1 cellular context compared by ENCODE assay signal in the genomic region with DNA sequence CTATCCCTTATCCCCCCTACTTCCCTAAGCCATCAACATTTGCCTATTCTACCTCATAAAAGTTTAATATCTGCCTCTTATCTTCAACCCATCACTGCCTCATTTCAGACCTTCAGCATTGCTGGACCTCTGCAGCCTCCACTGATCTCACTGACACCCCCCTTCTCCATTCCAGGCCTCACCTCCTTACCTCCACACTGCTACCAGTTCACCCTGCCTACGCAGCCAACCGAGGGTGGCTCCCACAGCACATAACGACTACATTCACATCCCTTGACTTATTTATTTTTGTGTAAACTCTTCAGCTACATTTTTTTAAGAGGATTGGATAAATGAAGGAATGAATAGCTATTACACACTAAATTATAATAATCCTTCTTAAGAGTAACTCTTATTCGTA.
TF ChIP-seq lines count a peak whose summit lies in the region.

No MANE protein-coding gene starts in this region.

TF ChIP-seq in GM23338, 12 proteins besides CTCF, POLR2A, EP300 and RAD21 (continued from another document):
- TF ChIP-seq, protein P1, sequence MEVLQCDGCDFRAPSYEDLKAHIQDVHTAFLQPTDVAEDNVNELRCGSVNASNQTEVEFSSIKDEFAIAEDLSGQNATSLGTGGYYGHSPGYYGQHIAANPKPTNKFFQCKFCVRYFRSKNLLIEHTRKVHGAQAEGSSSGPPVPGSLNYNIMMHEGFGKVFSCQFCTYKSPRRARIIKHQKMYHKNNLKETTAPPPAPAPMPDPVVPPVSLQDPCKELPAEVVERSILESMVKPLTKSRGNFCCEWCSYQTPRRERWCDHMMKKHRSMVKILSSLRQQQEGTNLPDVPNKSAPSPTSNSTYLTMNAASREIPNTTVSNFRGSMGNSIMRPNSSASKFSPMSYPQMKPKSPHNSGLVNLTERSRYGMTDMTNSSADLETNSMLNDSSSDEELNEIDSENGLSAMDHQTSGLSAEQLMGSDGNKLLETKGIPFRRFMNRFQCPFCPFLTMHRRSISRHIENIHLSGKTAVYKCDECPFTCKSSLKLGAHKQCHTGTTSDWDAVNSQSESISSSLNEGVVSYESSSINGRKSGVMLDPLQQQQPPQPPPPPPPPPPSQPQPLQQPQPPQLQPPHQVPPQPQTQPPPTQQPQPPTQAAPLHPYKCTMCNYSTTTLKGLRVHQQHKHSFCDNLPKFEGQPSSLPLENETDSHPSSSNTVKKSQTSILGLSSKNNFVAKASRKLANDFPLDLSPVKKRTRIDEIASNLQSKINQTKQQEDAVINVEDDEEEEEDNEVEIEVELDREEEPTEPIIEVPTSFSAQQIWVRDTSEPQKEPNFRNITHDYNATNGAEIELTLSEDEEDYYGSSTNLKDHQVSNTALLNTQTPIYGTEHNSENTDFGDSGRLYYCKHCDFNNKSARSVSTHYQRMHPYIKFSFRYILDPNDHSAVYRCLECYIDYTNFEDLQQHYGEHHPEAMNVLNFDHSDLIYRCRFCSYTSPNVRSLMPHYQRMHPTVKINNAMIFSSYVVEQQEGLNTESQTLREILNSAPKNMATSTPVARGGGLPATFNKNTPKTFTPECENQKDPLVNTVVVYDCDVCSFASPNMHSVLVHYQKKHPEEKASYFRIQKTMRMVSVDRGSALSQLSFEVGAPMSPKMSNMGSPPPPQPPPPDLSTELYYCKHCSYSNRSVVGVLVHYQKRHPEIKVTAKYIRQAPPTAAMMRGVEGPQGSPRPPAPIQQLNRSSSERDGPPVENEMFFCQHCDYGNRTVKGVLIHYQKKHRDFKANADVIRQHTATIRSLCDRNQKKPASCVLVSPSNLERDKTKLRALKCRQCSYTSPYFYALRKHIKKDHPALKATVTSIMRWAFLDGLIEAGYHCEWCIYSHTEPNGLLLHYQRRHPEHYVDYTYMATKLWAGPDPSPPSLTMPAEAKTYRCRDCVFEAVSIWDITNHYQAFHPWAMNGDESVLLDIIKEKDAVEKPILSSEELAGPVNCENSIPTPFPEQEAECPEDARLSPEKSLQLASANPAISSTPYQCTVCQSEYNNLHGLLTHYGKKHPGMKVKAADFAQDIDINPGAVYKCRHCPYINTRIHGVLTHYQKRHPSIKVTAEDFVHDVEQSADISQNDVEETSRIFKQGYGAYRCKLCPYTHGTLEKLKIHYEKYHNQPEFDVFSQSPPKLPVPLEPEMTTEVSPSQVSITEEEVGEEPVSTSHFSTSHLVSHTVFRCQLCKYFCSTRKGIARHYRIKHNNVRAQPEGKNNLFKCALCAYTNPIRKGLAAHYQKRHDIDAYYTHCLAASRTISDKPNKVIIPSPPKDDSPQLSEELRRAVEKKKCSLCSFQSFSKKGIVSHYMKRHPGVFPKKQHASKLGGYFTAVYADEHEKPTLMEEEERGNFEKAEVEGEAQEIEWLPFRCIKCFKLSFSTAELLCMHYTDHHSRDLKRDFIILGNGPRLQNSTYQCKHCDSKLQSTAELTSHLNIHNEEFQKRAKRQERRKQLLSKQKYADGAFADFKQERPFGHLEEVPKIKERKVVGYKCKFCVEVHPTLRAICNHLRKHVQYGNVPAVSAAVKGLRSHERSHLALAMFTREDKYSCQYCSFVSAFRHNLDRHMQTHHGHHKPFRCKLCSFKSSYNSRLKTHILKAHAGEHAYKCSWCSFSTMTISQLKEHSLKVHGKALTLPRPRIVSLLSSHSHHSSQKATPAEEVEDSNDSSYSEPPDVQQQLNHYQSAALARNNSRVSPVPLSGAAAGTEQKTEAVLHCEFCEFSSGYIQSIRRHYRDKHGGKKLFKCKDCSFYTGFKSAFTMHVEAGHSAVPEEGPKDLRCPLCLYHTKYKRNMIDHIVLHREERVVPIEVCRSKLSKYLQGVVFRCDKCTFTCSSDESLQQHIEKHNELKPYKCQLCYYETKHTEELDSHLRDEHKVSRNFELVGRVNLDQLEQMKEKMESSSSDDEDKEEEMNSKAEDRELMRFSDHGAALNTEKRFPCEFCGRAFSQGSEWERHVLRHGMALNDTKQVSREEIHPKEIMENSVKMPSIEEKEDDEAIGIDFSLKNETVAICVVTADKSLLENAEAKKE (CRISPR knock-in tag; IDR thresholded peaks at IDR 0.05) = no peak
- TF ChIP-seq NANOG (IDR thresholded peaks at IDR 0.05; ENCODE audit: borderline replicate concordance) = no peak
- no peak for TF ChIP-seq ZNF114 (CRISPR knock-in tag; IDR thresholded peaks at IDR 0.05)
- TF ChIP-seq, protein P2, sequence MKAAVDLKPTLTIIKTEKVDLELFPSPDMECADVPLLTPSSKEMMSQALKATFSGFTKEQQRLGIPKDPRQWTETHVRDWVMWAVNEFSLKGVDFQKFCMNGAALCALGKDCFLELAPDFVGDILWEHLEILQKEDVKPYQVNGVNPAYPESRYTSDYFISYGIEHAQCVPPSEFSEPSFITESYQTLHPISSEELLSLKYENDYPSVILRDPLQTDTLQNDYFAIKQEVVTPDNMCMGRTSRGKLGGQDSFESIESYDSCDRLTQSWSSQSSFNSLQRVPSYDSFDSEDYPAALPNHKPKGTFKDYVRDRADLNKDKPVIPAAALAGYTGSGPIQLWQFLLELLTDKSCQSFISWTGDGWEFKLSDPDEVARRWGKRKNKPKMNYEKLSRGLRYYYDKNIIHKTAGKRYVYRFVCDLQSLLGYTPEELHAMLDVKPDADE (IDR thresholded peaks at IDR 0.05) = no peak
- TF ChIP-seq STAT1 (IDR thresholded peaks at IDR 0.05; ENCODE audit: unreplicated experiment) = no peak
- TF ChIP-seq POLR2AphosphoS5 (IDR thresholded peaks at IDR 0.05; ENCODE audit: low read depth) = no peak
- TF ChIP-seq ZNF331 (CRISPR knock-in tag; IDR thresholded peaks at IDR 0.05; ENCODE audit: low read depth) = no peak
- TF ChIP-seq CREB1 (CRISPR knock-in tag; IDR thresholded peaks at IDR 0.05; ENCODE audit: low read depth) = no peak
- no peak for TF ChIP-seq EZH2 (IDR thresholded peaks at IDR 0.05; ENCODE audit: low read depth, unreplicated experiment)
